21 cellular contexts compared by ENCODE assay signal in genomic region chr11:2811206-2812091, GRCh38.
DNase-seq lines count a peak whose midpoint lies in the region; ATAC-seq, FAIRE-seq and TF ChIP-seq lines count a peak whose summit lies in the region.
"Had no signal": no experiment of that assay in that cellular context is flagged by ENCODE, and none has a peak within 500 bp of the region (broad histone marks: within the 10 kb centered on the region; RNA-seq: fewer than 3 reads in every experiment).

No MANE protein-coding gene starts in this region.

- no peak overlapping the region for H2BK15ac ChIP-seq in mesendoderm (replicated peaks; ENCODE audit: low read depth)

- H3K4me1 ChIP-seq in NT2/D1 (ENCODE audit: insufficient read depth, insufficient read length) (peaks cover 18% of the 10 kb centered on the region), mesendoderm (ENCODE audit: control insufficient read depth, low read depth, low read length) (no peaks in the 10 kb centered on the region), subcutaneous abdominal adipose tissue (ENCODE audit: control insufficient read depth in 5 of 5, insufficient read depth in 5 of 5, low read length in 5 of 5) (peaks cover 0 to 49% (median 39%) of the 10 kb centered on the region in 5 donors)
- H3K4me1 ChIP-seq: BE2C, HAP-1, pancreas had no signal

- TF ChIP-seq POLR2A in erythroblast (IDR thresholded peaks at IDR 0.05; ENCODE audit: low read length): no peak

- no peak for ATAC-seq in HG02852 (IDR thresholded peaks at IDR 0.05; ENCODE audit: unreplicated experiment)
- ATAC-seq: activated naive CD8-positive, alpha-beta T cell treated with anti-CD3 and anti-CD28 coated beads, Interleukin-2, amount 50 U/mL, for 24 hours had no signal

- no peak overlapping the region for H3K4ac ChIP-seq in mesendoderm (ENCODE audit: low read depth, low read length)

- WGBS in mesendoderm (ENCODE audit: extremely low coverage, insufficient coverage, low lambda C conversion rate): no CpG with 5 or more reads among the region's 34 CpGs

- no peak overlapping the region for H3K56ac ChIP-seq in mesendoderm (ENCODE audit: low read length)

- H3K9ac ChIP-seq in NT2/D1 (ENCODE audit: insufficient read length, low read depth) (peak overlapping the region; percentile 23), mesendoderm (ENCODE audit: low read length) (no peak overlapping the region), subcutaneous abdominal adipose tissue (ENCODE audit: low read length in 5 of 5) (peak overlapping the region in 2 of 5 donors; percentile 27 to 60)

- no peak for FAIRE-seq in RCC 7860 (lab: Jason Lieb, UNC)
- FAIRE-seq: pancreas had no signal

- H3K18ac ChIP-seq in mesendoderm (ENCODE audit: low read length): no peak overlapping the region

- H3K36me3 ChIP-seq in NT2/D1 (ENCODE audit: insufficient read depth, insufficient read length, low read length) (no peaks in the 10 kb centered on the region), mesendoderm (ENCODE audit: control insufficient read depth, insufficient read depth, low read length) (no peaks in the 10 kb centered on the region), subcutaneous abdominal adipose tissue (ENCODE audit: control insufficient read depth in 5 of 5, insufficient read depth in 5 of 5, low read length in 5 of 5) (no peaks in the 10 kb centered on the region)
- H3K36me3 ChIP-seq: BE2C, HAP-1, pancreas, SJSA1 had no signal

- no peak overlapping the region for H4K5ac ChIP-seq in mesendoderm (ENCODE audit: low read length)

- no peak overlapping the region for H2BK120ac ChIP-seq in mesendoderm (ENCODE audit: low read depth, low read length)

- H3K23ac ChIP-seq in mesendoderm (ENCODE audit: low read length): no peak overlapping the region

- no peak overlapping the region for H4K8ac ChIP-seq in mesendoderm (ENCODE audit: low read depth, low read length)

- H3K4me2 ChIP-seq in mesendoderm (ENCODE audit: low read length): no peak overlapping the region

- peaks cover 18% of the 10 kb centered on the region; the same call in 1 of the 2 replicates for H3K9me3 ChIP-seq in NT2/D1 (ENCODE audit: insufficient read depth, low read length)
- peaks cover 0 to 8% (median 6%) of the 10 kb centered on the region in 5 donors for H3K9me3 ChIP-seq in subcutaneous abdominal adipose tissue (ENCODE audit: control insufficient read depth in 5 of 5, low read length in 5 of 5)
- H3K9me3 ChIP-seq: BE2C, HAP-1, pancreas had no signal

- no peak overlapping the region for H3K4me3 ChIP-seq in NT2/D1 (ENCODE audit: insufficient read length, low read depth)
- no peak overlapping the region for H3K4me3 ChIP-seq in mesendoderm (ENCODE audit: low read length)
- H3K4me3 ChIP-seq in subcutaneous abdominal adipose tissue (ENCODE audit: low read depth in 1 of 5, low read length in 5 of 5): peak overlapping the region in 3 of 5 donors; percentile 44 to 56 (median 52)
- H3K4me3 ChIP-seq: HAP-1, pancreas, SJSA1 had no signal

- no peak overlapping the region for H2BK5ac ChIP-seq in mesendoderm (ENCODE audit: low read length)

- H3K27ac ChIP-seq in mesendoderm (ENCODE audit: low read depth, low read length) (no peak overlapping the region), subcutaneous abdominal adipose tissue (ENCODE audit: low read depth, low read length) (no peak overlapping the region)
- H3K27ac ChIP-seq: pancreas, SJSA1 had no signal

- no peaks in the 10 kb centered on the region for H3K79me2 ChIP-seq in mesendoderm (ENCODE audit: control insufficient read depth, insufficient read depth, low read length)

- H3K27me3 ChIP-seq in NT2/D1 (ENCODE audit: insufficient read depth, insufficient read length) (peaks cover 39% of the 10 kb centered on the region), mesendoderm (ENCODE audit: insufficient read depth, low read length, poor library complexity) (no peaks in the 10 kb centered on the region), subcutaneous abdominal adipose tissue (ENCODE audit: control insufficient read depth in 5 of 5, insufficient read depth in 4 of 5, low read length in 5 of 5) (no peaks in the 10 kb centered on the region)
- H3K27me3 ChIP-seq: BE2C, pancreas had no signal

- DNase-seq in NT2/D1 (ENCODE audit: low read depth, low spot score) (no peak), erythroblast (lab: John Stamatoyannopoulos, UW) (peak; percentile 10 to 31), mesendoderm (peak; percentile 33), MV-4-11 (lab: John Stamatoyannopoulos, UW) (no peak), RCC 7860 (ENCODE audit: low spot score) (no peak), NCI-H1048 (lab: John Stamatoyannopoulos, UW) (no peak)
- DNase-seq: activated CD4-positive, alpha-beta memory T cell treated with anti-CD3 and anti-CD28 coated beads for 36 hours; activated naive CD8-positive, alpha-beta T cell treated with anti-CD3 and anti-CD28 coated beads, Interleukin-2, amount 50 U/mL, for 24 hours; activated T-cell treated with anti-CD3 and anti-CD28 coated beads, Interleukin-2, amount 50 U/mL, for 4 hours; BE2C; cerebellar nuclear complex; foreskin melanocyte; NCI-H1105; NCI-H345; stimulated activated CD4-positive, alpha-beta T cell treated with anti-CD3 and anti-CD28 coated beads, Interleukin-15, amount 100 ng/mL, for 24 hours; stimulated activated naive CD8-positive, alpha-beta T cell treated with anti-CD3 and anti-CD28 coated beads, Interleukin-15, amount 100 ng/mL, for 72 hours had no signal

- H3K79me1 ChIP-seq in mesendoderm (ENCODE audit: low read length): no peaks in the 10 kb centered on the region

- H2AK5ac ChIP-seq in mesendoderm (ENCODE audit: low read length): no peak overlapping the region

Comparison
In these comparisons a context has a peak if more than half of its experiments do, and no peak if none do; other contexts are left out.
1. DNase-seq: peak in erythroblast (2 of 2) and mesendoderm (single experiment); none in NT2/D1 (single experiment), MV-4-11 (single experiment), RCC 7860 (single experiment) and NCI-H1048 (single experiment).
2. H3K4me3 ChIP-seq: peak in subcutaneous abdominal adipose tissue (3 of 5); none in NT2/D1 (single experiment) and mesendoderm (single experiment).